14 cellular contexts compared by ENCODE assay signal in genomic region chr9:81592890-81593271, GRCh38.
DNase-seq lines count a peak whose midpoint lies in the region; ATAC-seq and TF ChIP-seq lines count a peak whose summit lies in the region.
"Had no signal": no experiment of that assay in that cellular context is flagged by ENCODE, and none has a peak within 500 bp of the region (broad histone marks: within the 10 kb centered on the region; RNA-seq: fewer than 3 reads in every experiment).

No MANE protein-coding gene starts in this region.

- H3K18ac ChIP-seq in mesenchymal stem cell (ENCODE audit: low read depth in 1 of 2, low read length in 2 of 2), result peak overlapping the region in 1 of 2 experiments; percentile 37

- intact Hi-C loops in testis (cut with DNase I; ENCODE audit: low total_unique reads) (no loop called here), prostate gland (cut with DNase I) (no loop called here)

- H3K36me3 ChIP-seq in HUES6 (ENCODE audit: control insufficient read depth, insufficient read depth, low read length), result peaks cover 52% of the 10 kb centered on the region
- H3K36me3 ChIP-seq in mesenchymal stem cell (ENCODE audit: control insufficient read depth in 1 of 2, insufficient read depth in 2 of 2, low read depth in 1 of 2, low read length in 2 of 2), result peaks cover 24 to 62% of the 10 kb centered on the region in 2 experiments
- no peaks in the 10 kb centered on the region for H3K36me3 ChIP-seq in testis (ENCODE audit: low read depth, missing control alignments)
- H3K36me3 ChIP-seq in prostate gland, result no peaks in the 10 kb centered on the region

- H3K4me1 ChIP-seq in HUES6 (ENCODE audit: control insufficient read depth, insufficient read depth, low read length) (peaks cover 34% of the 10 kb centered on the region), mesenchymal stem cell (ENCODE audit: control insufficient read depth, insufficient read depth, low read depth, low read length) (peaks cover 18% of the 10 kb centered on the region), testis (peaks cover 21% of the 10 kb centered on the region), prostate gland (replicated peaks) (no peaks in the 10 kb centered on the region)

- H2BK5ac ChIP-seq in mesenchymal stem cell (ENCODE audit: low read depth, low read length, poor library complexity, severe bottlenecking), result no peak overlapping the region

- H3K27ac ChIP-seq in HUES6 (ENCODE audit: low read depth, low read length) (peak overlapping the region; percentile 31; the same call in 1 of the 2 replicates), mesenchymal stem cell (ENCODE audit: low read length, poor library complexity, severe bottlenecking) (no peak overlapping the region), testis (peak overlapping the region; percentile 54 to 55), prostate gland (no peak overlapping the region)
- H3K27ac ChIP-seq: SJSA1 had no signal

- H3K9ac ChIP-seq in HUES6 (ENCODE audit: low read length) (no peak overlapping the region), mesenchymal stem cell (ENCODE audit: low read length) (no peak overlapping the region)

- no peaks in the 10 kb centered on the region for H3K9me3 Mint-ChIP-seq in endothelial cell (ENCODE audit: unreplicated experiment)

- DNase-seq in endothelial cell (ENCODE audit: low spot score) (peak; percentile 41), mesenchymal stem cell (no peak), testis (peak; percentile 42), prostate gland (ENCODE audit: low spot score) (no peak), epidermal melanocyte (ENCODE audit: insufficient read length, low spot score) (no peak), NCI-H146 (lab: John Stamatoyannopoulos, UW) (no peak)
- DNase-seq: activated T-cell treated with anti-CD3 and anti-CD28 coated beads, Interleukin-2, amount 50 U/mL, for 1 hour; amniotic stem cell; foreskin fibroblast; NCI-H187 had no signal

- peaks cover 16% of the 10 kb centered on the region for H3K27me3 Mint-ChIP-seq in endothelial cell (ENCODE audit: unreplicated experiment)

- H3K4me3 Mint-ChIP-seq in endothelial cell (ENCODE audit: unreplicated experiment), result peak overlapping the region; percentile 76

- no peaks in the 10 kb centered on the region for H3K9me3 ChIP-seq in HUES6 (ENCODE audit: control insufficient read depth, insufficient read depth, low read depth, low read length)
- no peaks in the 10 kb centered on the region for H3K9me3 ChIP-seq in mesenchymal stem cell (ENCODE audit: control insufficient read depth, low read length)
- no peaks in the 10 kb centered on the region for H3K9me3 ChIP-seq in testis
- H3K9me3 ChIP-seq in prostate gland, result no peaks in the 10 kb centered on the region
- H3K9me3 ChIP-seq: SJSA1 had no signal

- no peak overlapping the region for H2AK5ac ChIP-seq in mesenchymal stem cell (ENCODE audit: low read length, severe bottlenecking)

- no peak overlapping the region for H4K8ac ChIP-seq in mesenchymal stem cell (ENCODE audit: low read length)

- H2BK120ac ChIP-seq in mesenchymal stem cell (ENCODE audit: low read depth, low read length), result no peak overlapping the region

- peaks cover 56% of the 10 kb centered on the region for H3K36me3 Mint-ChIP-seq in endothelial cell (ENCODE audit: low read depth, unreplicated experiment)

- peaks cover 79% of the 10 kb centered on the region for H3K4me1 Mint-ChIP-seq in endothelial cell (ENCODE audit: unreplicated experiment)

- TF ChIP-seq CTCF in endothelial cell (IDR thresholded peaks at IDR 0.05; ENCODE audit: unreplicated experiment), result no peak
- no peak for TF ChIP-seq CTCF in testis (IDR thresholded peaks at IDR 0.05)
- no peak for TF ChIP-seq CTCF in prostate gland (IDR thresholded peaks at IDR 0.05)

- peak overlapping the region; percentile 59 for H4K91ac ChIP-seq in mesenchymal stem cell (ENCODE audit: low read length)

- H3K4me3 ChIP-seq in HUES6 (ENCODE audit: low read depth, low read length), result no peak overlapping the region
- H3K4me3 ChIP-seq in mesenchymal stem cell (ENCODE audit: insufficient read depth in 1 of 2, low read depth in 1 of 2, low read length in 2 of 2), result no peak overlapping the region
- no peak overlapping the region for H3K4me3 ChIP-seq in testis
- no peak overlapping the region for H3K4me3 ChIP-seq in prostate gland
- H3K4me3 ChIP-seq: dorsolateral prefrontal cortex, SJSA1 had no signal

- no peak overlapping the region for H3K23ac ChIP-seq in mesenchymal stem cell (ENCODE audit: low read length in 2 of 2)

- no peak overlapping the region for H2BK15ac ChIP-seq in mesenchymal stem cell (ENCODE audit: low read depth, poor library complexity, severe bottlenecking)

- WGBS in mesenchymal stem cell, result 83% methylated on average over 15 of the region's 15 CpGs
- WGBS in testis, 2 donors, result 47 to 78% methylated on average over 10 to 15 of the region's 15 CpGs
- WGBS in prostate gland, result 66% methylated on average over 15 of the region's 15 CpGs

- H3K27me3 ChIP-seq in HUES6 (ENCODE audit: control insufficient read depth, insufficient read depth, low read length) (no peaks in the 10 kb centered on the region), mesenchymal stem cell (ENCODE audit: control insufficient read depth in 1 of 2, insufficient read depth in 1 of 2, low read length in 2 of 2) (no peaks in the 10 kb centered on the region), testis (no peaks in the 10 kb centered on the region), prostate gland (replicated peaks; ENCODE audit: insufficient read depth) (no peaks in the 10 kb centered on the region)
- H3K27me3 ChIP-seq: dorsolateral prefrontal cortex, SJSA1 had no signal

- no peak overlapping the region for H3K4me2 ChIP-seq in mesenchymal stem cell (ENCODE audit: low read length, poor library complexity, severe bottlenecking)

- TF ChIP-seq POLR2A in testis (IDR thresholded peaks at IDR 0.05) (no peak), prostate gland (IDR thresholded peaks at IDR 0.05) (no peak)

- H2AFZ ChIP-seq in mesenchymal stem cell (ENCODE audit: low read depth, low read length), result no peak overlapping the region

- no peak overlapping the region for H3K4ac ChIP-seq in mesenchymal stem cell (ENCODE audit: low read depth in 1 of 2, low read length in 2 of 2)

- H3K14ac ChIP-seq in mesenchymal stem cell (ENCODE audit: low read length in 2 of 2), result no peak overlapping the region

- ATAC-seq in HG02840 (IDR thresholded peaks at IDR 0.05; ENCODE audit: low FRiP score, unreplicated experiment), result no peak

- no peaks in the 10 kb centered on the region for H3K79me1 ChIP-seq in mesenchymal stem cell (replicated peaks; ENCODE audit: low read length, poor library complexity, severe bottlenecking)

- H3K27ac Mint-ChIP-seq in endothelial cell (ENCODE audit: unreplicated experiment), result peak overlapping the region; percentile 99

- peak overlapping the region; percentile 15 to 20 for H2BK12ac ChIP-seq in mesenchymal stem cell (ENCODE audit: low read length in 2 of 2)

Comparison
In these comparisons a context has a peak if more than half of its experiments do, and no peak if none do; other contexts are left out.
1. H3K27ac ChIP-seq: peak in HUES6 (single experiment) and testis (2 of 2); none in mesenchymal stem cell (single experiment) and prostate gland (0 of 2).
2. DNase-seq: peak in endothelial cell (single experiment) and testis (single experiment); none in mesenchymal stem cell (single experiment), prostate gland (single experiment), epidermal melanocyte (single experiment) and NCI-H146 (single experiment).